8 cellular contexts compared by ENCODE assay signal in the genomic region with DNA sequence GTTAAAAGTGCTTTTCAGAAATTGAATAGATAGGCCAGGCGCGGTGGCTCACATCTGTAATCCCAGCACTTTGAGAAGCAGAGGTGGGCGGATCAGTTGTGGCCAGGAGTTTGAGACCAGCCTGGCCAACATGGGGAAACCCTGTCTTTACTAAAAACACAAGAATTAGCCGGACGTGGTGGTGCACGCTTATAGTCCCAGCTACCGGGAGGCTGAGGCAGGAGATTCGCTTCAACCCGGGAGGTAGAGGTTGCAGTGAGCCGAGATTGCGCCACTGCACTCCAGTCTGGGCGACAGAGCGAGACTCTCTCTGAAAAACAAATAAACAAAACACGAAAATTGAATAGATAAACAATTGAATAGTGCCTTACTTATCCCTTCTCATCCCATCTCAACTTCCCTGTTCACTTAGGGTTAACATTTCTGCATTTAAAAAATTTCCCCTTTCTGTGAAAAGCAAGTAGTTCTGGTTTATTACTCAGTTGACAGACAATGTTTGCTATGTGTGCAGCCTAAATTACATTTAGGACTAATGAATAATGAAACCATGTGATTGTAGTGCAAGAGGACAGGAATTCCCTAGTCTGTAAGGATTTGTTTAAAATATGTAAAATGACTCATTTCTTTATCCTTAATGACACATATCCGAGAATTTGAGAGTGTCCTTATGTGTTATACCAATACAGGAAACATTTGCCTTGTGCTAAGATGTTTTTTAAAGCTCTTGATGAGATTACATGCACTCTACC. TPM values are rescaled to one million over a fixed set of nuclear protein-coding genes. Genes with fewer than 3 reads are reported as not detected.
DNase-seq lines count a peak whose midpoint lies in the region; ATAC-seq and TF ChIP-seq lines count a peak whose summit lies in the region.

No MANE protein-coding gene starts in this region.

- no peak overlapping the region for H3K27ac ChIP-seq in endodermal cell (ENCODE audit: low read depth, low read length)
- H3K27ac ChIP-seq in trophoblast cell (ENCODE audit: low read depth, low read length) = no peak overlapping the region

- H3K9ac ChIP-seq in endodermal cell (ENCODE audit: extremely low read depth, low read length, poor library complexity, severe bottlenecking) = no peak overlapping the region
- H3K9ac ChIP-seq in trophoblast cell (ENCODE audit: low read length) = no peak overlapping the region

- H3K9me3 ChIP-seq in endodermal cell (ENCODE audit: control insufficient read depth, low read length) (no peaks in the 10 kb centered on the region), trophoblast cell (ENCODE audit: insufficient read depth, low read depth, low read length) (no peaks in the 10 kb centered on the region)

- no peak overlapping the region for H3K14ac ChIP-seq in trophoblast cell (ENCODE audit: low read length)

- TF ChIP-seq CTCF in endodermal cell (conservative IDR thresholded peaks at IDR 0.05) (no peak), glutamatergic neuron (IDR thresholded peaks at IDR 0.05; ENCODE audit: partially characterized antibody, unreplicated experiment) (no peak)

- no peak overlapping the region for H2BK5ac ChIP-seq in trophoblast cell (ENCODE audit: low read depth, low read length, poor library complexity)

- H3K4me1 Mint-ChIP-seq in endodermal cell (peaks cover 38% of the 10 kb centered on the region), glutamatergic neuron (ENCODE audit: low read depth, unreplicated experiment) (peaks cover under 1% of the 10 kb centered on the region)

- peak; percentile 81 for DNase-seq in GM04503 (ENCODE audit: low read depth)
- peak; percentile 83 for DNase-seq in LHCN-M2 (ENCODE audit: low read depth)
- DNase-seq in endodermal cell = no peak
- peak; percentile 48 to 94 for DNase-seq in trophoblast cell
- DNase-seq in glutamatergic neuron = no peak
- DNase-seq in activated CD8-positive, alpha-beta memory T cell treated with anti-CD3 and anti-CD28 coated beads, Interleukin-2, amount 50 U/mL, for 48 hours = no peak
- no peak for DNase-seq in cerebellar nuclear complex (lab: John Stamatoyannopoulos, UW)

- no peaks in the 10 kb centered on the region for H3K79me2 ChIP-seq in trophoblast cell (ENCODE audit: control insufficient read depth, insufficient read depth, low read length, poor library complexity)

- no peak overlapping the region for H3K4me3 Mint-ChIP-seq in endodermal cell
- no peak overlapping the region for H3K4me3 Mint-ChIP-seq in glutamatergic neuron (ENCODE audit: unreplicated experiment)

- H2AFZ ChIP-seq in trophoblast cell (ENCODE audit: insufficient read depth, low read length, poor library complexity) = no peak overlapping the region

- peak overlapping the region; percentile 2 for H2BK120ac ChIP-seq in trophoblast cell (ENCODE audit: insufficient read depth, low read length, poor library complexity)

- 83 to 86% methylated on average over 8 to 14 of the region's 15 CpGs for WGBS in endodermal cell (ENCODE audit: insufficient coverage in 1 of 2, insufficient read length in 1 of 2), 2 experiments
- WGBS in trophoblast cell (ENCODE audit: extremely low coverage, insufficient coverage, insufficient read length) = no CpG with 5 or more reads among the region's 15 CpGs

- H3K27me3 ChIP-seq in endodermal cell (ENCODE audit: control insufficient read depth, insufficient read depth, low read length, poor library complexity, severe bottlenecking) (no peaks in the 10 kb centered on the region), trophoblast cell (ENCODE audit: insufficient read depth, low read length) (no peaks in the 10 kb centered on the region)

- H3K36me3 ChIP-seq in endodermal cell (ENCODE audit: control insufficient read depth, insufficient read depth, low read length) = no peaks in the 10 kb centered on the region
- H3K36me3 ChIP-seq in trophoblast cell (ENCODE audit: control insufficient read depth in 1 of 2, insufficient read depth in 2 of 2, low read length in 2 of 2) = no peaks in the 10 kb centered on the region

- H3K4me1 ChIP-seq in endodermal cell (ENCODE audit: control insufficient read depth, insufficient read depth, low read length) (peaks cover 7% of the 10 kb centered on the region), trophoblast cell (ENCODE audit: control insufficient read depth in 1 of 2, insufficient read depth in 2 of 2, low read length in 2 of 2) (peaks cover 5 to 6% of the 10 kb centered on the region in 2 experiments)

- H3K9me3 Mint-ChIP-seq in endodermal cell (peaks cover 6% of the 10 kb centered on the region), glutamatergic neuron (ENCODE audit: unreplicated experiment) (no peaks in the 10 kb centered on the region)

- peak overlapping the region; percentile 64 for H3K4me3 ChIP-seq in endodermal cell (ENCODE audit: low read length)
- no peak overlapping the region for H3K4me3 ChIP-seq in trophoblast cell (ENCODE audit: low read depth, low read length)

- H4K8ac ChIP-seq in trophoblast cell (ENCODE audit: low read depth, low read length) = no peak overlapping the region

- no peak overlapping the region for H3K4ac ChIP-seq in trophoblast cell (ENCODE audit: low read depth, low read length)

- no peak for ATAC-seq in HG02798 (IDR thresholded peaks at IDR 0.05; ENCODE audit: poor library complexity, unreplicated experiment)

- H3K27ac Mint-ChIP-seq in endodermal cell = peak overlapping the region; percentile 58
- H3K27ac Mint-ChIP-seq in glutamatergic neuron (ENCODE audit: unreplicated experiment) = no peak overlapping the region

- H3K36me3 Mint-ChIP-seq in endodermal cell (ENCODE audit: low read depth) (peaks cover 13% of the 10 kb centered on the region), glutamatergic neuron (ENCODE audit: unreplicated experiment) (no peaks in the 10 kb centered on the region)

- no peak overlapping the region for H4K12ac ChIP-seq in trophoblast cell (ENCODE audit: low read depth, low read length)

- H3K27me3 Mint-ChIP-seq in endodermal cell (ENCODE audit: insufficient read depth) (no peaks in the 10 kb centered on the region), glutamatergic neuron (ENCODE audit: unreplicated experiment) (no peaks in the 10 kb centered on the region)

- H4K91ac ChIP-seq in trophoblast cell (ENCODE audit: low read depth, low read length) = no peak overlapping the region

- H2BK12ac ChIP-seq in trophoblast cell (ENCODE audit: low read length) = no peak overlapping the region

- no peak overlapping the region for H2AK5ac ChIP-seq in trophoblast cell (ENCODE audit: low read length)

- H3K79me1 ChIP-seq in trophoblast cell (ENCODE audit: low read length) = no peaks in the 10 kb centered on the region

- H3K18ac ChIP-seq in trophoblast cell (ENCODE audit: low read length) = no peak overlapping the region

- no peak overlapping the region for H3K4me2 ChIP-seq in trophoblast cell (ENCODE audit: low read length)

- no peak overlapping the region for H3K23ac ChIP-seq in trophoblast cell (ENCODE audit: low read length)

RNA-seq across cellular contexts. Expression of a gene that starts 6.0 kb away (rescaled TPM):
- total RNA-seq in LHCN-M2 (2014; rRNA removed) (11.8 and 14.9 TPM in 2 replicates), endodermal cell (10 to 100 TPM; 18.3 to 23.6 TPM), glutamatergic neuron (ENCODE audit: unreplicated experiment) (7.1 TPM)
- 3.0 TPM for polyA plus RNA-seq in LHCN-M2 (2012)
- polyA plus RNA-seq in endodermal cell (2013, experiment 1 of 2) = 12.1 TPM
- 13.4 TPM for polyA plus RNA-seq in endodermal cell (2013, experiment 2 of 2)
- 4.2 and 4.6 TPM in 2 replicates for polyA plus RNA-seq in trophoblast cell (2013)

RNA-seq across cellular contexts. Expression of a gene that starts 23.5 kb away (rescaled TPM):
- total RNA-seq in LHCN-M2 (2014; rRNA removed) = not detected in 2 replicates
- polyA plus RNA-seq in LHCN-M2 (2012) = not detected
- total RNA-seq in endodermal cell = 1 to 10 TPM in 1 of 2 donors, under 1 TPM in 1; 0.44 to 1.2 TPM
- 0.53 TPM for polyA plus RNA-seq in endodermal cell (2013, experiment 1 of 2)
- polyA plus RNA-seq in endodermal cell (2013, experiment 2 of 2) = 0.33 TPM
- polyA plus RNA-seq in trophoblast cell (2013) = not detected in 2 replicates
- total RNA-seq in glutamatergic neuron (ENCODE audit: unreplicated experiment) = not detected

Comparison
In these comparisons a context has a peak if more than half of its experiments do, and no peak if none do; other contexts are left out.
1. DNase-seq: peak in GM04503 (single experiment), LHCN-M2 (single experiment) and trophoblast cell (2 of 2); none in endodermal cell (single experiment), glutamatergic neuron (single experiment), activated CD8-positive, alpha-beta memory T cell treated with anti-CD3 and anti-CD28 coated beads, Interleukin-2, amount 50 U/mL, for 48 hours (single experiment) and cerebellar nuclear complex (0 of 2).